ENCODE assay signal across 9 cellular contexts in the genomic region with DNA sequence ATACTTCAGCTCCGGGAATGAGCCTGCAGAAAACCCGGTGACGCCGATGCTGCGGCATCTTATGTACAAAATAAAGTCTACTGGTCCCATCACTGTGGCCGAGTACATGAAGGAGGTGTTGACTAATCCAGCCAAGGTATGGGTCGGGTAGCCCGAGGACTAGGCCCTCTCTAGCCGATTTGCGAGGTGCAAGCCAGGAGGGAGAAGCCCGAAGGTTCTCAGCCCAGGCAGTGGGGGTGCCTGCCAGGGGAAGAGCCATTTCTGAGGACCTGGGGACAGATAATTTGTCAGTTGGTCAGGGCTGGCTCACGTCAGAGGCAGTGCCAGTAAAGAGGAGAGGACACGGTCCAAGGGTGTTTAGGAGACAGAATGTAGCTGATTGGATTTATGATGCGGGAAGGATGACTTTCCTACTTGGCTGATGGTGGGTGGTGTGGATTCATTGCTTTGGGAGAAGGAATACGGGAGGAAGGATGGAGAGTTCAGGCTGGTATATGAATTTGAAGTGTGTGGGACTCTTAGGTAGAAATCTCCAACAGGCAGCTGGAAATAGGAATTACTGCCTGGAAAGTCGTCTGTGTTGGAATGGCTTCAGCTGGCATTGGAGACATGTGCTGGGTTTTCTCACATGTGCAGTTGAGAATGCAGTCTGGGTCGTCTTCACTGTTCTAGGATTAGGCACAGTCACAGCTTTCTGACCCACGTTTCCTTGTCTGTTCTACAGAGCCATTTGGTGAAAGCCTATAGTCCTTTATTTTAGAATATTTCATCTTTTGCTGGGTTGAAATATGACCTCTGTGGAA. TPM values are rescaled to one million over a fixed set of nuclear protein-coding genes. Genes with fewer than 3 reads are reported as not detected.
DNase-seq lines count a peak whose midpoint lies in the region; ATAC-seq and TF ChIP-seq lines count a peak whose summit lies in the region.
"Had no signal": no experiment of that assay in that cellular context is flagged by ENCODE, and none has a peak within 500 bp of the region (broad histone marks: within the 10 kb centered on the region; RNA-seq: fewer than 3 reads in every experiment).

No MANE protein-coding gene starts in this region.

- no peak overlapping the region for H3K27ac Mint-ChIP-seq in glutamatergic neuron (ENCODE audit: unreplicated experiment)
- H3K27ac Mint-ChIP-seq: T-cell had no signal

- TF ChIP-seq CTCF in WI38 (IDR thresholded peaks at IDR 0.05; ENCODE audit: low read depth, low read length) (no peak), glutamatergic neuron (IDR thresholded peaks at IDR 0.05; ENCODE audit: partially characterized antibody, unreplicated experiment) (no peak)

- DNase-seq in Daoy (ENCODE audit: low read depth) (peak; percentile 23), glutamatergic neuron (peak; percentile 16), renal cortical epithelial cell (ENCODE audit: low read depth) (peak; percentile 35)
- DNase-seq in central memory CD4-positive, alpha-beta T cell, result no peak
- no peak for DNase-seq in stimulated activated CD4-positive, alpha-beta T cell treated with anti-CD3 and anti-CD28 coated beads, Interleukin-1b, Interleukin-23, amount 100 ng/mL, for 48 hours

- H3K36me3 Mint-ChIP-seq in glutamatergic neuron (ENCODE audit: unreplicated experiment), result no peaks in the 10 kb centered on the region

- no peaks in the 10 kb centered on the region for H3K4me1 Mint-ChIP-seq in glutamatergic neuron (ENCODE audit: low read depth, unreplicated experiment)

- ATAC-seq in HG02885 (IDR thresholded peaks at IDR 0.05; ENCODE audit: poor library complexity, unreplicated experiment) (peak; percentile 8), GM18907 (IDR thresholded peaks at IDR 0.05; ENCODE audit: unreplicated experiment) (no peak)

- peaks cover 1% of the 10 kb centered on the region for H3K27me3 Mint-ChIP-seq in glutamatergic neuron (ENCODE audit: unreplicated experiment)
- H3K27me3 Mint-ChIP-seq: T-cell had no signal

- H3K4me3 ChIP-seq in WI38 (ENCODE audit: low read depth, low read length), result peak overlapping the region; percentile 74

- H3K9me3 Mint-ChIP-seq in glutamatergic neuron (ENCODE audit: unreplicated experiment), result no peaks in the 10 kb centered on the region
- H3K9me3 Mint-ChIP-seq: T-cell had no signal

- H3K4me3 Mint-ChIP-seq in glutamatergic neuron (ENCODE audit: unreplicated experiment), result no peak overlapping the region
- H3K4me3 Mint-ChIP-seq: T-cell had no signal

RNA-seq across cellular contexts. Expression of a gene that starts 0.9 kb away (rescaled TPM):
- total RNA-seq in Daoy (2014; rRNA removed; shearing (Covaris generic)), result 21.3 and 26.8 TPM in 2 replicates
- total RNA-seq in glutamatergic neuron (ENCODE audit: unreplicated experiment) (25.1 TPM), renal cortical epithelial cell (14.9 and 17.3 TPM in 2 replicates)

RNA-seq across cellular contexts. Expression of a gene that starts 0.9 kb away (rescaled TPM):
- 130 and 161 TPM in 2 replicates for total RNA-seq in Daoy (2014; rRNA removed; shearing (Covaris generic))
- total RNA-seq in glutamatergic neuron (ENCODE audit: unreplicated experiment), result 41.1 TPM
- total RNA-seq in renal cortical epithelial cell, result 59.6 and 76.9 TPM in 2 replicates

RNA-seq across cellular contexts. Expression of a gene that starts 36.0 kb away (rescaled TPM):
- total RNA-seq in Daoy (2014; rRNA removed; shearing (Covaris generic)), result 10.5 and 23.5 TPM in 2 replicates
- 39.9 TPM for total RNA-seq in glutamatergic neuron (ENCODE audit: unreplicated experiment)
- total RNA-seq in renal cortical epithelial cell, result 18.6 and 25.6 TPM in 2 replicates

RNA-seq across cellular contexts. Expression of a gene that starts 43.9 kb away (rescaled TPM):
- total RNA-seq in Daoy (2014; rRNA removed; shearing (Covaris generic)), result not detected in 2 replicates
- total RNA-seq in glutamatergic neuron (ENCODE audit: unreplicated experiment) (not detected), renal cortical epithelial cell (not detected in 2 replicates)
- total RNA-seq: T-cell had no signal

Comparison
In these comparisons a context has a peak if more than half of its experiments do, and no peak if none do; other contexts are left out.
1. DNase-seq: peak in Daoy (single experiment), glutamatergic neuron (single experiment) and renal cortical epithelial cell (single experiment); none in central memory CD4-positive, alpha-beta T cell (single experiment) and stimulated activated CD4-positive, alpha-beta T cell treated with anti-CD3 and anti-CD28 coated beads, Interleukin-1b, Interleukin-23, amount 100 ng/mL, for 48 hours (single experiment).